1 cellular context compared by ENCODE assay signal in the genomic region with DNA sequence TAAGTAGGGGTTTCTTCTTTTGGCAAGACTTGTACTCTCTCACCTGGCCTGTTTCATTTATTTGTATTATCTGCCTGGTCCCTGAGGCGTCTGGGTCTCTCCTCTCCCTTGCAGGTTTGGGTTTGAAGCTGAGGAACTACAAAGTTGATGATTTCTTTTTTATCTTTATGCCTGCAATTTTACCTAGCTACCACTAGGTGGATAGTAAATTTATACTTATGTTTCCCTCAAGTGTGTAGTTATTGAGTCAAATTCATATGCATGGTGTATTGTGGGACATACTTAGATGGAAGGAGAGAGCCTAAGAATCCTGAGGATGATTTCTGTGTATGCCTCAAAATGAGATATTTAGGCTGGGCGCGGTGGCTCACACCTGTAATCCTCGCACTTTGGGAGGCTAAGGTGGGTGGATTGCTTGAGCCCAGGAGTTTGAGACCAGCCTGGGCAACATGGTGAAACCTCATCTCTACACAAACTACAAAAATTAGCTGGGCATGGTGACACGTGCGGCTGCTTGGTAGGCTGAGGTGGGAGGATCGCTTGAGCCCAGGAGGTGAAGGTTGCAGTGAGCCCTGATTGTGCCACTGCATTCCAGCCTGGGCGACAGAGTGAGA.
TF ChIP-seq lines count a peak whose summit lies in the region.

No MANE protein-coding gene starts in this region.

TF ChIP-seq in IMR-90, 13 proteins besides CTCF, POLR2A, EP300 and RAD21:
- TF ChIP-seq MXI1 (IDR thresholded peaks at IDR 0.05; ENCODE audit: borderline replicate concordance, low read depth, low read length) (no peak), RCOR1 (IDR thresholded peaks at IDR 0.05; ENCODE audit: insufficient replicate concordance, low read length) (no peak), CHD1 (IDR thresholded peaks at IDR 0.05; ENCODE audit: low read depth, low read length) (no peak), NFE2L2 (IDR thresholded peaks at IDR 0.05; ENCODE audit: low read depth, low read length) (no peak), SMC3 (IDR thresholded peaks at IDR 0.05; ENCODE audit: low read depth, low read length) (no peak), CEBPB (IDR thresholded peaks at IDR 0.05; ENCODE audit: low read depth, low read length) (no peak), FOS (IDR thresholded peaks at IDR 0.05; ENCODE audit: low read depth, low read length) (no peak), BHLHE40 (IDR thresholded peaks at IDR 0.05; ENCODE audit: low read depth, low read length) (no peak), RFX5 (IDR thresholded peaks at IDR 0.05; ENCODE audit: low read depth, low read length) (no peak)
- TF ChIP-seq, protein P1, sequence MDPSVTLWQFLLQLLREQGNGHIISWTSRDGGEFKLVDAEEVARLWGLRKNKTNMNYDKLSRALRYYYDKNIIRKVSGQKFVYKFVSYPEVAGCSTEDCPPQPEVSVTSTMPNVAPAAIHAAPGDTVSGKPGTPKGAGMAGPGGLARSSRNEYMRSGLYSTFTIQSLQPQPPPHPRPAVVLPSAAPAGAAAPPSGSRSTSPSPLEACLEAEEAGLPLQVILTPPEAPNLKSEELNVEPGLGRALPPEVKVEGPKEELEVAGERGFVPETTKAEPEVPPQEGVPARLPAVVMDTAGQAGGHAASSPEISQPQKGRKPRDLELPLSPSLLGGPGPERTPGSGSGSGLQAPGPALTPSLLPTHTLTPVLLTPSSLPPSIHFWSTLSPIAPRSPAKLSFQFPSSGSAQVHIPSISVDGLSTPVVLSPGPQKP (IDR thresholded peaks at IDR 0.05; ENCODE audit: borderline replicate concordance, low read depth, low read length): no peak
- TF ChIP-seq, protein P2, sequence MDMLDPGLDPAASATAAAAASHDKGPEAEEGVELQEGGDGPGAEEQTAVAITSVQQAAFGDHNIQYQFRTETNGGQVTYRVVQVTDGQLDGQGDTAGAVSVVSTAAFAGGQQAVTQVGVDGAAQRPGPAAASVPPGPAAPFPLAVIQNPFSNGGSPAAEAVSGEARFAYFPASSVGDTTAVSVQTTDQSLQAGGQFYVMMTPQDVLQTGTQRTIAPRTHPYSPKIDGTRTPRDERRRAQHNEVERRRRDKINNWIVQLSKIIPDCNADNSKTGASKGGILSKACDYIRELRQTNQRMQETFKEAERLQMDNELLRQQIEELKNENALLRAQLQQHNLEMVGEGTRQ (IDR thresholded peaks at IDR 0.05; ENCODE audit: low read depth, low read length): no peak
TF ChIP-seq in IMR-90: peak in this region for 0.
